25 cellular contexts compared by ENCODE assay signal in the genomic region with DNA sequence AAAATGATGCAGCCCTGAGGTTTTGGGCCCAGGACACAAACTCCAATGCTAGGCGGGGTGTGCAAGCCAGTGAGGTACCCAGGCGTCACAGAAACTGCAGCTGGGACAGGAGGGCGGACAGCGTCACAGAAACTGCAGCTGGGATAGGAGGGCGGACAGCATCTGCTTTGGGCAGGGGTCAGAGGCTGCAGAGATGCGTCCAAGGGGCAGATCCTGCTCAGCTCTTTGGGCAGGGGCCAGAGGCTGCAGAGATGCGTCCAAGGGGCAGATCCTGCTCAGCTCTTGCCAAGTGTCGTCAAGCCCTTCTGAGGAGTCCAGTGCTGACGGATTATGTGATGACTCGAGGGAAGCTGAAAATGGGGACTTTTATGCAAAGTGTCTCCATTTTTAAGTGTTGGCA. TPM values are rescaled to one million over a fixed set of nuclear protein-coding genes. Genes with fewer than 3 reads are reported as not detected.
DNase-seq lines count a peak whose midpoint lies in the region; ATAC-seq and TF ChIP-seq lines count a peak whose summit lies in the region.
"Had no signal": no experiment of that assay in that cellular context is flagged by ENCODE, and none has a peak within 500 bp of the region (broad histone marks: within the 10 kb centered on the region; RNA-seq: fewer than 3 reads in every experiment).

No MANE protein-coding gene starts in this region.

- 72 to 74% (median 73%) methylated on average over 10 of the region's 10 CpGs for WGBS in heart left ventricle, 4 donors
- WGBS in aorta, 2 donors: 88 to 90% methylated on average over 10 of the region's 10 CpGs

- peak overlapping the region in 2 of 12 donors; percentile 19 to 22 for H3K27ac ChIP-seq in heart left ventricle
- H3K27ac ChIP-seq in left ventricle myocardium inferior (replicated peaks): no peak overlapping the region
- H3K27ac ChIP-seq in aorta (ENCODE audit: low read depth in 1 of 2, low read length in 2 of 2): no peak overlapping the region
- H3K27ac ChIP-seq: SJSA1 had no signal

- H3K4me3 ChIP-seq in heart left ventricle: no peak overlapping the region
- no peak overlapping the region for H3K4me3 ChIP-seq in left ventricle myocardium inferior
- H3K4me3 ChIP-seq in aorta (ENCODE audit: low read length in 2 of 2): no peak overlapping the region
- H3K4me3 ChIP-seq: GM23338, SJSA1 had no signal

- H3K36me3 ChIP-seq in heart left ventricle: peaks cover 0 to 42% (median 25%) of the 10 kb centered on the region in 9 donors
- H3K36me3 ChIP-seq in left ventricle myocardium inferior: peaks cover 20% of the 10 kb centered on the region
- H3K36me3 ChIP-seq in aorta (ENCODE audit: control insufficient read depth in 1 of 2, insufficient read depth in 2 of 2, low read length in 1 of 2): no peaks in the 10 kb centered on the region
- H3K36me3 ChIP-seq: SJSA1 had no signal

- H3K27me3 ChIP-seq in heart left ventricle (no peaks in the 10 kb centered on the region), left ventricle myocardium inferior (ENCODE audit: low read depth) (no peaks in the 10 kb centered on the region), aorta (ENCODE audit: control insufficient read depth in 1 of 2, insufficient read depth in 2 of 2, low read length in 1 of 2) (no peaks in the 10 kb centered on the region)
- H3K27me3 ChIP-seq: SJSA1 had no signal

- no peak for TF ChIP-seq POLR2A in heart left ventricle (IDR thresholded peaks at IDR 0.05)

- peak in 3 of 4 donors; percentile 12 to 45 (median 17) for ATAC-seq in heart left ventricle
- ATAC-seq in left cardiac atrium: peak; percentile 22 to 47
- ATAC-seq in aorta (ENCODE audit: low FRiP score): peak; percentile 55
- ATAC-seq: GM23338 had no signal

- DNase-seq in heart left ventricle: peak in 2 of 5 donors; percentile 10 to 24
- DNase-seq in left ventricle myocardium inferior: no peak
- no peak for DNase-seq in left cardiac atrium
- DNase-seq in posterior vena cava (ENCODE audit: low spot score): peak; percentile 81
- DNase-seq in aorta: peak in 1 of 2 donors; percentile 23
- no peak for DNase-seq in GDM1 (lab: John Stamatoyannopoulos, UW)
- no peak for DNase-seq in NCI-H226
- DNase-seq in nucleus accumbens (lab: John Stamatoyannopoulos, UW): no peak
- DNase-seq: DMS153, DND-41, H9, KBM-7, MV-4-11, NCI-H1105, NCI-H1436 treated with DMSO at 0.1 percent for 48 hours, NCI-H187 treated with DMSO at 0.1 percent for 48 hours, NCI-H2171 treated with DMSO at 0.1 percent for 48 hours, NCI-H524, NCI-H774 had no signal

- TF ChIP-seq CTCF in heart left ventricle (IDR thresholded peaks at IDR 0.05): no peak
- no peak for TF ChIP-seq CTCF in left ventricle myocardium inferior (IDR thresholded peaks at IDR 0.05; ENCODE audit: borderline replicate concordance)

- intact Hi-C loops in heart left ventricle (cut with DNase I): no loop called here
- intact Hi-C loops in left ventricle myocardium inferior (cut with micrococcal nuclease): no loop called here
- intact Hi-C loops in left cardiac atrium (cut with DNase I): loop anchor here in 1 of 2 donors (10.0 kb wide), 1 partner anchor 56 kb away; no protein-coding TSS in a partner anchor
- intact Hi-C loops in posterior vena cava (cut with DNase I): no loop called here
- intact Hi-C loops in aorta (cut with DNase I): no loop called here

- H3K9me3 ChIP-seq in heart left ventricle (no peaks in the 10 kb centered on the region), left ventricle myocardium inferior (replicated peaks) (no peaks in the 10 kb centered on the region), aorta (ENCODE audit: control insufficient read depth, low read length) (no peaks in the 10 kb centered on the region)
- H3K9me3 ChIP-seq: SJSA1 had no signal

- H3K4me1 ChIP-seq in heart left ventricle: peaks cover 0 to 3% (median 0%) of the 10 kb centered on the region in 12 donors
- peaks cover 6% of the 10 kb centered on the region for H3K4me1 ChIP-seq in left ventricle myocardium inferior
- no peaks in the 10 kb centered on the region for H3K4me1 ChIP-seq in aorta (ENCODE audit: control insufficient read depth in 1 of 2, insufficient read depth in 2 of 2, low read length in 2 of 2)
- H3K4me1 ChIP-seq: SJSA1 had no signal

RNA-seq across cellular contexts. Expression of a gene that starts 43.9 kb away (rescaled TPM):
- total RNA-seq in heart left ventricle: 1 to 10 TPM in 1 of 9 donors, under 1 TPM in 6, not detected in 2; 0.09 to 1.2 (median 0.27) TPM
- polyA plus RNA-seq in heart left ventricle: under 1 TPM; 0.15 to 0.19 TPM
- total RNA-seq in left ventricle myocardium inferior: 0.47 TPM
- under 1 TPM in 1 of 2 donors, not detected in 1; 0.47 TPM for total RNA-seq in left cardiac atrium
- under 1 TPM; 0.33 to 0.74 TPM for total RNA-seq in posterior vena cava
- total RNA-seq in aorta: 1 to 10 TPM in 1 of 2 donors, under 1 TPM in 1; 0.23 to 1.0 TPM
- not detected for polyA plus RNA-seq in aorta
- total RNA-seq: A172, GM23338, H9, LHCN-M2, MCF 10A had no signal
- polyA plus RNA-seq: BJ, GM23338 had no signal
